10 cellular contexts compared by ENCODE assay signal in the genomic region with DNA sequence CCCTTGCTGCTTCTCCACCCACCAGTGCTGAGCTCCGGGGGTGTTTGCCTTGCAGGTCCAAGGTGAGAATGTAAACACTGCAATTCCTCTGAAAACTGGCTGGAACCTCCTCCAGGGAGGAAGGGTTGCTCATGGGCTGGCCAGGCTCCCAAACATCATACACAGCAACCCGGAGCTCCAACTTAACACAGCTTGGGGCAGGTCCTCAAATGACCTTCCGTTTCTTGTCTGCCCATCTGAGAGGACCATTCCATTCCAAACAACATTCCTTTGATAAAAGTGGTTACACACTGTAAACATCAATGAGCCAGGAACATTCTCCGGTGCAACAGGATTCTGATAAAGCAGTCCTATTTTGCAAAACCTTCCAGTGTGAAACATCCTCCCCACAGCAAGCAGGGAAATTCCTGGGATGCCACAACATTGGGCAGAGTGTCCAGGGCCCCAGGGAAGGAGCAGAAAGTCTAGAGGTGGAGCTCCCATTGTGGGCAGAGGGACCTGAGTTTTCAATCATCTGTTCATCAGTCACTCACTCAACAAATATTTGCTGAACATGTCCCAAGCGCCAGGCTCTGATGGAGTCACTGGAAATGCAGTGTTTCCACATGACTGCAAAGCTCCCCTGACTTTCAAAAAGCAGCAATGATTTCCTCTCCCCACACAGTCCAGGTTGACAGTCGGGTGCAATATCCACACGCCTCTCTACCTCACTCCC. TPM values are rescaled to one million over a fixed set of nuclear protein-coding genes. Genes with fewer than 3 reads are reported as not detected.
DNase-seq lines count a peak whose midpoint lies in the region; ATAC-seq and TF ChIP-seq lines count a peak whose summit lies in the region.
"Had no signal": no experiment of that assay in that cellular context is flagged by ENCODE, and none has a peak within 500 bp of the region (broad histone marks: within the 10 kb centered on the region; RNA-seq: fewer than 3 reads in every experiment).

No MANE protein-coding gene starts in this region.

- DNase-seq in GM04504 (ENCODE audit: low read depth) (peak; percentile 87), Right ventricle myocardium superior (peak; percentile 61), skeletal muscle cell (ENCODE audit: low read depth) (peak; percentile 73), MV-4-11 (lab: John Stamatoyannopoulos, UW) (no peak)
- DNase-seq in naive thymus-derived CD8-positive, alpha-beta T cell = no peak
- DNase-seq: central memory CD4-positive, alpha-beta T cell; NCI-H1930 had no signal

- POLR2A ChIA-PET in naive thymus-derived CD8-positive, alpha-beta T cell (lab: Charles Lee) = no interaction called here

- no peaks in the 10 kb centered on the region for H3K36me3 Mint-ChIP-seq in naive thymus-derived CD8-positive, alpha-beta T cell

- no peak overlapping the region for H3K4me3 Mint-ChIP-seq in naive thymus-derived CD8-positive, alpha-beta T cell

- ATAC-seq in Right ventricle myocardium superior (ENCODE audit: poor library complexity) (peak; percentile 64), GM19023 (IDR thresholded peaks at IDR 0.05; ENCODE audit: unreplicated experiment) (no peak), GM19397 (IDR thresholded peaks at IDR 0.05; ENCODE audit: unreplicated experiment) (no peak)
- ATAC-seq in naive thymus-derived CD8-positive, alpha-beta T cell = no peak

- no peak overlapping the region for H3K27ac Mint-ChIP-seq in naive thymus-derived CD8-positive, alpha-beta T cell

- intact Hi-C loops in Right ventricle myocardium superior (cut with DNase I) = loop anchor here (5.0 kb wide), 1 partner anchor 79 kb away; no protein-coding TSS in a partner anchor

- H3K4me3 ChIP-seq in WI38 (ENCODE audit: low read depth, low read length) (0 out of 2 replicates have a peak overlapping the region, but pooled peaks have one; percentile 2), skeletal muscle cell (ENCODE audit: low read depth, low read length) (no peak overlapping the region)

- H3K9me3 Mint-ChIP-seq in naive thymus-derived CD8-positive, alpha-beta T cell = no peaks in the 10 kb centered on the region

- peaks cover 10 to 25% (median 13%) of the 10 kb centered on the region in 5 donors for H3K27me3 Mint-ChIP-seq in naive thymus-derived CD8-positive, alpha-beta T cell

- no peak for TF ChIP-seq CTCF in WI38 (IDR thresholded peaks at IDR 0.05; ENCODE audit: low read depth, low read length)

- H3K4me1 Mint-ChIP-seq in naive thymus-derived CD8-positive, alpha-beta T cell = peaks cover 0 to 8% (median 0%) of the 10 kb centered on the region in 4 donors

RNA-seq across cellular contexts. Expression of a gene that starts 7.3 kb away (rescaled TPM):
- 91.1 TPM for total RNA-seq in Right ventricle myocardium superior
- 10 to 100 TPM in 1 of 2 experiments, 1 to 10 TPM in 1; 9.2 to 10.3 TPM for total RNA-seq in naive thymus-derived CD8-positive, alpha-beta T cell
- 1 to 10 TPM; 1.5 to 2.3 (median 1.6) TPM for polyA plus RNA-seq in naive thymus-derived CD8-positive, alpha-beta T cell

Comparison
In these comparisons a context has a peak if more than half of its experiments do, and no peak if none do; other contexts are left out.
1. DNase-seq: peak in GM04504 (single experiment), Right ventricle myocardium superior (single experiment) and skeletal muscle cell (single experiment); none in naive thymus-derived CD8-positive, alpha-beta T cell (0 of 10) and MV-4-11 (single experiment).